In genomic region chr12:113469893-113470743, GRCh38 we compare ENCODE assay signal across 24 cellular contexts. TPM values are rescaled to one million over a fixed set of nuclear protein-coding genes. Genes with fewer than 3 reads are reported as not detected.
"Had no signal": no experiment of that assay in that cellular context is flagged by ENCODE, and none has a peak within 500 bp of the region (broad histone marks: within the 10 kb centered on the region; RNA-seq: fewer than 3 reads in every experiment).

No MANE protein-coding gene starts in this region.

- ATAC-seq: heart left ventricle, left lung, right cardiac atrium, T-cell had no signal

- H3K36me3 Mint-ChIP-seq: activated naive CD4-positive, alpha-beta T cell treated with anti-CD3 and anti-CD28 coated beads, Interleukin-2, amount 50 U/mL, for 24 hours; T-cell had no signal

- H3K36me3 ChIP-seq: adrenal gland, heart left ventricle, left lung, prostate gland, suprapubic skin had no signal

- H3K27ac Mint-ChIP-seq: stimulated activated naive CD8-positive, alpha-beta T cell treated with anti-CD3 and anti-CD28 coated beads, Interleukin-15, Interleukin-2, amounts not matched to agents 100 ng/mL and 50 ng/mL, for 24 hours; T-cell; type B pancreatic cell had no signal

- DNase-seq: activated CD4-positive, alpha-beta T cell treated with anti-CD3 and anti-CD28 coated beads for 1 hour; activated CD4-positive, alpha-beta T cell treated with anti-CD3 and anti-CD28 coated beads, Interleukin-2, amount 50 U/mL, for 4 hours; activated T-cell treated with anti-CD3 and anti-CD28 coated beads, Interleukin-2, amount 50 U/mL, for 1 hour; adrenal gland; effector CD4-positive, alpha-beta T cell; heart left ventricle; naive B cell; occipital lobe; right cardiac atrium; T-cell; T-helper 9 cell had no signal

- H3K4me3 Mint-ChIP-seq: activated naive CD4-positive, alpha-beta T cell treated with anti-CD3 and anti-CD28 coated beads, Interleukin-2, amount 50 U/mL, for 24 hours; stimulated activated naive CD8-positive, alpha-beta T cell treated with anti-CD3 and anti-CD28 coated beads, Interleukin-15, Interleukin-2, amounts not matched to agents 100 ng/mL and 50 ng/mL, for 24 hours; T-cell; type B pancreatic cell had no signal

- H3K9me3 ChIP-seq: adrenal gland, heart left ventricle, left lung, prostate gland, suprapubic skin had no signal

- H3K9me3 Mint-ChIP-seq: activated naive CD4-positive, alpha-beta T cell treated with anti-CD3 and anti-CD28 coated beads, Interleukin-2, amount 50 U/mL, for 24 hours; stimulated activated naive CD8-positive, alpha-beta T cell treated with anti-CD3 and anti-CD28 coated beads, Interleukin-15, Interleukin-2, amounts not matched to agents 100 ng/mL and 50 ng/mL, for 24 hours; T-cell; type B pancreatic cell had no signal

- H3K27ac ChIP-seq: adrenal gland, epithelial cell of prostate, heart left ventricle, left lung, prostate gland, suprapubic skin had no signal

- H3K4me3 ChIP-seq: adrenal gland, heart left ventricle, left lung, prostate gland, suprapubic skin had no signal

- FAIRE-seq: colon, frontal cortex, keratinocyte had no signal

RNA-seq across cellular contexts. Expression of gene LHX5, which starts 1.6 kb away (rescaled TPM):
- total RNA-seq: adrenal gland, cardiac septum, fibroblast of lung, heart left ventricle, left lung, mononuclear cell, occipital lobe, prostate gland, right cardiac atrium, suprapubic skin, T-cell had no signal
- polyA plus RNA-seq: adrenal gland, fibroblast of lung, heart left ventricle, right cardiac atrium had no signal
